ENCODE assay signal across 8 cellular contexts in the genomic region with DNA sequence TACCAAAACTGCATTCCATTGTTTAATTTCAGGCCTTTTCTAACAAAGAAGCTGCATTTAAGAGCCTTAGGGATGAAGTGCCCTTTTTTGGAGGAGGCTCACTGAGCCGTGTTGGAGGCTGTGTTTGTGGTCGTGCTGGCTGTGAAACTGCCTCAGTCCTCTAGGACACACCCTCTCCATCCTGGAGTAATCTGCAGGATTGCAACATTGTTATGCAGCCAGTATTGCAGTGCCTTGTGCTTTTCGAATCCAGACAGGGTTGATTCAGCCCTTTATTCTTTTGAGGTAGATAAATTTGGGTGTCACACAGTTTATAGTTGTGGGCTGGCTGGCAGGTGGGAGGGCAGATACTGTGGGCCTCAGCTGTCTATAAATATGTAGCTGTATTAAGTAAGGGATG. TPM values are rescaled to one million over a fixed set of nuclear protein-coding genes. Genes with fewer than 3 reads are reported as not detected.
DNase-seq lines count a peak whose midpoint lies in the region; TF ChIP-seq lines count a peak whose summit lies in the region.
"Not testable (repeated sequence)": the region's sequence is repeated elsewhere in the genome, so short reads cannot be mapped to it uniquely, and the experiment has no call there.

No MANE protein-coding gene starts in this region.

- H3K18ac ChIP-seq in mesenchymal stem cell (ENCODE audit: low read depth in 1 of 2, low read length in 2 of 2) = not testable (repeated sequence)

- not testable (repeated sequence) for H2AFZ ChIP-seq in mesenchymal stem cell (ENCODE audit: low read depth, low read length)

- not testable (repeated sequence) for TF ChIP-seq POLR2A in testis (IDR thresholded peaks at IDR 0.05)

- not testable (repeated sequence) for H3K4me1 Mint-ChIP-seq in activated T-cell treated with anti-CD3 and anti-CD28 coated beads, Interleukin-2, amount 50 U/mL, for 24 hours (ENCODE audit: low read depth)

- intact Hi-C loops in testis (cut with DNase I; ENCODE audit: low total_unique reads) = not testable (repeated sequence)

- CTCF ChIA-PET in BJ (lab: Yijun Ruan, JAX) = not testable (repeated sequence)

- H3K27ac Mint-ChIP-seq in activated T-cell treated with anti-CD3 and anti-CD28 coated beads, Interleukin-2, amount 50 U/mL, for 24 hours = peak overlapping the region; percentile 50

- not testable (repeated sequence) for H2AK5ac ChIP-seq in mesenchymal stem cell (ENCODE audit: low read length, severe bottlenecking)

- H3K27ac ChIP-seq in mesenchymal stem cell (ENCODE audit: low read length, poor library complexity, severe bottlenecking); testis: not testable (repeated sequence)

- H3K27me3 Mint-ChIP-seq in activated T-cell treated with anti-CD3 and anti-CD28 coated beads, Interleukin-2, amount 50 U/mL, for 24 hours = not testable (repeated sequence)

- H3K4me3 ChIP-seq in BJ (ENCODE audit: low read depth, low read length); HFF-Myc (replicated peaks; ENCODE audit: low read depth, low read length); foreskin fibroblast (ENCODE audit: low read depth in 1 of 2, low read length in 2 of 2); mesenchymal stem cell (ENCODE audit: insufficient read depth in 1 of 2, low read depth in 1 of 2, low read length in 2 of 2); testis: not testable (repeated sequence)

- not testable (repeated sequence) for H2BK5ac ChIP-seq in mesenchymal stem cell (ENCODE audit: low read depth, low read length, poor library complexity, severe bottlenecking)

- not testable (repeated sequence) for H3K9me3 ChIP-seq in mesenchymal stem cell (ENCODE audit: control insufficient read depth, low read length); testis

- not testable (repeated sequence) for H3K4me2 ChIP-seq in mesenchymal stem cell (ENCODE audit: low read length, poor library complexity, severe bottlenecking)

- not testable (repeated sequence) for H2BK15ac ChIP-seq in mesenchymal stem cell (ENCODE audit: low read depth, poor library complexity, severe bottlenecking)

- not testable (repeated sequence) for H3K79me1 ChIP-seq in mesenchymal stem cell (replicated peaks; ENCODE audit: low read length, poor library complexity, severe bottlenecking)

- H3K23ac ChIP-seq in mesenchymal stem cell (ENCODE audit: low read length in 2 of 2) = not testable (repeated sequence)

- not testable (repeated sequence) for H3K4me3 Mint-ChIP-seq in activated T-cell treated with anti-CD3 and anti-CD28 coated beads, Interleukin-2, amount 50 U/mL, for 24 hours

- H3K36me3 Mint-ChIP-seq in activated T-cell treated with anti-CD3 and anti-CD28 coated beads, Interleukin-2, amount 50 U/mL, for 24 hours (ENCODE audit: low read depth) = peaks cover 89% of the 10 kb centered on the region

- H4K8ac ChIP-seq in mesenchymal stem cell (ENCODE audit: low read length) = not testable (repeated sequence)

- H3K14ac ChIP-seq in mesenchymal stem cell (ENCODE audit: low read length in 2 of 2) = not testable (repeated sequence)

- H2BK120ac ChIP-seq in mesenchymal stem cell (ENCODE audit: low read depth, low read length) = not testable (repeated sequence)

- H3K4me1 ChIP-seq in mesenchymal stem cell (ENCODE audit: control insufficient read depth, insufficient read depth, low read depth, low read length); testis: not testable (repeated sequence)

- not testable (repeated sequence) for H2BK12ac ChIP-seq in mesenchymal stem cell (ENCODE audit: low read length in 2 of 2)

- DNase-seq in BJ (ENCODE audit: low read depth) (peak; percentile 27), HFF-Myc (ENCODE audit: extremely low read depth, low read depth) (peak; percentile 1), NOMO-1 treated with DMSO at 0.1 percent for 48 hours (lab: John Stamatoyannopoulos, UW; ENCODE audit: unreplicated experiment) (peak; percentile 18), dedifferentiated amniotic fluid mesenchymal stem cell (ENCODE audit: extremely low spot score) (peak; percentile 53), foreskin fibroblast (peak; percentile 35 to 73), mesenchymal stem cell (peak; percentile 34), testis (peak; percentile 67)
- DNase-seq in activated T-cell treated with anti-CD3 and anti-CD28 coated beads, Interleukin-2, amount 50 U/mL, for 24 hours = not testable (repeated sequence)

- not testable (repeated sequence) for TF ChIP-seq CTCF in BJ (IDR thresholded peaks at IDR 0.05; ENCODE audit: insufficient read depth, low read depth, low read length); HFF-Myc (IDR thresholded peaks at IDR 0.05; ENCODE audit: low read depth, low read length, missing control alignments); foreskin fibroblast (IDR thresholded peaks at IDR 0.05; ENCODE audit: low read depth, low read length); testis (IDR thresholded peaks at IDR 0.05)

- H3K9me3 Mint-ChIP-seq in activated T-cell treated with anti-CD3 and anti-CD28 coated beads, Interleukin-2, amount 50 U/mL, for 24 hours = not testable (repeated sequence)

- POLR2A ChIA-PET in BJ (lab: Charles Lee) = not testable (repeated sequence)

- 94% methylated on average over 2 of the region's 3 CpGs for WGBS in mesenchymal stem cell
- WGBS in testis, 2 donors = 34 to 40% methylated on average over 3 of the region's 3 CpGs

- not testable (repeated sequence) for H3K4ac ChIP-seq in mesenchymal stem cell (ENCODE audit: low read depth in 1 of 2, low read length in 2 of 2)

- H3K9ac ChIP-seq in mesenchymal stem cell (ENCODE audit: low read length) = not testable (repeated sequence)

- not testable (repeated sequence) for H3K36me3 ChIP-seq in BJ (ENCODE audit: control insufficient read depth, insufficient read depth, low read length); testis (ENCODE audit: low read depth, missing control alignments)
- H3K36me3 ChIP-seq in mesenchymal stem cell (ENCODE audit: control insufficient read depth in 1 of 2, insufficient read depth in 2 of 2, low read depth in 1 of 2, low read length in 2 of 2) = peaks cover 23 to 88% of the 10 kb centered on the region in 2 experiments

- not testable (repeated sequence) for H3K27me3 ChIP-seq in BJ (ENCODE audit: control insufficient read depth, insufficient read depth, low read length); mesenchymal stem cell (ENCODE audit: control insufficient read depth in 1 of 2, insufficient read depth in 1 of 2, low read length in 2 of 2); testis

- H4K91ac ChIP-seq in mesenchymal stem cell (ENCODE audit: low read length) = not testable (repeated sequence)

RNA-seq across cellular contexts. Expression of a gene that starts 33.8 kb away (rescaled TPM):
- polyA plus RNA-seq in BJ (2011; rRNA removed) = 12.4 and 13.6 TPM in 2 replicates
- polyA minus RNA-seq in BJ (2011; rRNA and poly(A)+ RNA removed) = 4.8 and 8.4 TPM in 2 replicates
- 14.0 TPM for polyA plus RNA-seq in mesenchymal stem cell (2013, experiment 1 of 2)
- polyA plus RNA-seq in mesenchymal stem cell (2013, experiment 2 of 2) = 15.2 TPM
- total RNA-seq in testis = 10 to 100 TPM; 58.7 to 83.8 TPM
- 208 TPM for polyA plus RNA-seq in testis (ENCODE audit: insufficient read depth, low read depth, low replicate concordance)

RNA-seq across cellular contexts. Expression of a gene that starts 37.8 kb away (rescaled TPM):
- 7.4 and 15.7 TPM in 2 replicates for polyA plus RNA-seq in BJ (2011; rRNA removed)
- 6.8 and 8.3 TPM in 2 replicates for polyA minus RNA-seq in BJ (2011; rRNA and poly(A)+ RNA removed)
- 17.4 TPM for polyA plus RNA-seq in mesenchymal stem cell (2013, experiment 1 of 2)
- 17.7 TPM for polyA plus RNA-seq in mesenchymal stem cell (2013, experiment 2 of 2)
- total RNA-seq in testis = 10 to 100 TPM; 44.5 to 46.1 TPM
- 13.3 TPM for polyA plus RNA-seq in testis (ENCODE audit: insufficient read depth, low read depth, low replicate concordance)

RNA-seq across cellular contexts. Expression of a gene that starts 38.0 kb away (rescaled TPM):
- polyA plus RNA-seq in BJ (2011; rRNA removed) = 2.3 and 4.2 TPM in 2 replicates
- polyA minus RNA-seq in BJ (2011; rRNA and poly(A)+ RNA removed) = 3.9 and 5.9 TPM in 2 replicates
- 4.7 TPM for polyA plus RNA-seq in mesenchymal stem cell (2013, experiment 1 of 2)
- polyA plus RNA-seq in mesenchymal stem cell (2013, experiment 2 of 2) = 4.6 TPM
- 10 to 100 TPM; 12.9 to 13.9 TPM for total RNA-seq in testis
- 7.8 TPM for polyA plus RNA-seq in testis (ENCODE audit: insufficient read depth, low read depth, low replicate concordance)

Comparison
In these comparisons a context has a peak if more than half of its experiments do, and no peak if none do; other contexts are left out.
1. RNA of a gene that starts 33.8 kb away (polyA plus RNA-seq): 208 TPM in testis (single experiment); 12.4 to 13.6 TPM in BJ; every median in the first group is over 10 times any median in the second.